28 cellular contexts compared by ENCODE assay signal in genomic region chr6:168538892-168539811, GRCh38.
DNase-seq lines count a peak whose midpoint lies in the region; ATAC-seq, FAIRE-seq and TF ChIP-seq lines count a peak whose summit lies in the region.
"Had no signal": no experiment of that assay in that cellular context is flagged by ENCODE, and none has a peak within 500 bp of the region (broad histone marks: within the 10 kb centered on the region; RNA-seq: fewer than 3 reads in every experiment).

No MANE protein-coding gene starts in this region.

- POLR2A ChIA-PET in naive thymus-derived CD4-positive, alpha-beta T cell (lab: Charles Lee) = no interaction called here

- no peaks in the 10 kb centered on the region for H3K36me3 ChIP-seq in naive thymus-derived CD4-positive, alpha-beta T cell (ENCODE audit: control insufficient read depth in 2 of 3, insufficient read depth in 3 of 3, low read length in 3 of 3)
- H3K36me3 ChIP-seq in upper lobe of left lung = no peaks in the 10 kb centered on the region
- H3K36me3 ChIP-seq: breast epithelium, gastrocnemius medialis had no signal

- peak; percentile 51 for DNase-seq in activated effector memory CD4-positive, alpha-beta T cell treated with anti-CD3 and anti-CD28 coated beads, Interleukin-2, amount 50 U/mL, for 16 hours
- DNase-seq in activated effector memory CD4-positive, alpha-beta T cell treated with Interleukin-2 at 50 U/mL for 16 hours = no peak
- no peak for DNase-seq in naive thymus-derived CD4-positive, alpha-beta T cell
- DNase-seq in upper lobe of left lung = no peak
- DNase-seq in glomerular visceral epithelial cell (ENCODE audit: extremely low spot score) = no peak
- DNase-seq in frontal cortex (ENCODE audit: low spot score in 2 of 2) = no peak
- DNase-seq: 8988T; activated CD4-positive, alpha-beta T cell treated with anti-CD3 and anti-CD28 coated beads, Interleukin-2, amount 50 U/mL, for 4 hours; activated CD4-positive, CD25-positive, alpha-beta regulatory T cell; activated naive CD4-positive, alpha-beta T cell treated with anti-CD3 and anti-CD28 coated beads, Interleukin-2, amount 50 U/mL, for 16 hours; activated T-cell treated with anti-CD3 and anti-CD28 coated beads, Interleukin-2, amount 50 U/mL, for 72 hours; amniotic stem cell; CD4-positive, CD25-positive, alpha-beta regulatory T cell; effector memory CD8-positive, alpha-beta T cell; gastrocnemius medialis; mesenchymal stem cell; NCI-H1105; NCI-H2029 treated with DMSO at 0.1 percent for 48 hours; NCI-H82; occipital lobe; RPMI8226; T-helper 1 cell had no signal

- peaks cover 19% of the 10 kb centered on the region for H3K27me3 Mint-ChIP-seq in activated T-helper 17 cell treated with anti-CD3 and anti-CD28 coated beads, Interleukin-2, amount 50 U/mL, for 72 hours
- H3K27me3 Mint-ChIP-seq in naive thymus-derived CD4-positive, alpha-beta T cell = peaks cover 2 to 28% (median 15%) of the 10 kb centered on the region in 5 donors
- H3K27me3 Mint-ChIP-seq: CD4-positive, CD25-positive, alpha-beta regulatory T cell; IgD-negative memory B cell had no signal

- no peak overlapping the region for H3K4me3 ChIP-seq in naive thymus-derived CD4-positive, alpha-beta T cell (ENCODE audit: low read length)
- H3K4me3 ChIP-seq in upper lobe of left lung = no peak overlapping the region
- H3K4me3 ChIP-seq: breast epithelium, gastrocnemius medialis had no signal

- H3K27me3 ChIP-seq in naive thymus-derived CD4-positive, alpha-beta T cell (ENCODE audit: control insufficient read depth in 2 of 2, insufficient read depth in 2 of 2, low read length in 2 of 2) = no peaks in the 10 kb centered on the region
- no peaks in the 10 kb centered on the region for H3K27me3 ChIP-seq in upper lobe of left lung
- H3K27me3 ChIP-seq: breast epithelium, gastrocnemius medialis had no signal

- H3K36me3 Mint-ChIP-seq in activated T-helper 17 cell treated with anti-CD3 and anti-CD28 coated beads, Interleukin-2, amount 50 U/mL, for 72 hours (ENCODE audit: low read depth) = no peaks in the 10 kb centered on the region
- no peaks in the 10 kb centered on the region for H3K36me3 Mint-ChIP-seq in naive thymus-derived CD4-positive, alpha-beta T cell
- H3K36me3 Mint-ChIP-seq: CD4-positive, CD25-positive, alpha-beta regulatory T cell; IgD-negative memory B cell had no signal

- no peak overlapping the region for H3K27ac Mint-ChIP-seq in activated T-helper 17 cell treated with anti-CD3 and anti-CD28 coated beads, Interleukin-2, amount 50 U/mL, for 72 hours
- no peak overlapping the region for H3K27ac Mint-ChIP-seq in naive thymus-derived CD4-positive, alpha-beta T cell
- H3K27ac Mint-ChIP-seq: activated T-cell treated with anti-CD3 and anti-CD28 coated beads, Interleukin-2, amount 50 U/mL, for 72 hours; effector memory CD8-positive, alpha-beta T cell; IgD-negative memory B cell had no signal

- no peak overlapping the region for H3K27ac ChIP-seq in naive thymus-derived CD4-positive, alpha-beta T cell (ENCODE audit: low read depth, low read length)
- H3K27ac ChIP-seq in upper lobe of left lung = no peak overlapping the region

- FAIRE-seq in frontal cortex (lab: Jason Lieb, UNC) = no peak
- FAIRE-seq: colon, H54 had no signal

- H3K4me1 Mint-ChIP-seq in activated T-helper 17 cell treated with anti-CD3 and anti-CD28 coated beads, Interleukin-2, amount 50 U/mL, for 72 hours = no peaks in the 10 kb centered on the region
- no peaks in the 10 kb centered on the region for H3K4me1 Mint-ChIP-seq in naive thymus-derived CD4-positive, alpha-beta T cell
- H3K4me1 Mint-ChIP-seq: CD4-positive, CD25-positive, alpha-beta regulatory T cell; IgD-negative memory B cell had no signal

- H3K4me1 ChIP-seq in naive thymus-derived CD4-positive, alpha-beta T cell (ENCODE audit: control insufficient read depth in 2 of 2, insufficient read depth in 2 of 2, low read length in 2 of 2) = no peaks in the 10 kb centered on the region
- no peaks in the 10 kb centered on the region for H3K4me1 ChIP-seq in upper lobe of left lung
- H3K4me1 ChIP-seq: breast epithelium had no signal

- no peaks in the 10 kb centered on the region for H3K9me3 Mint-ChIP-seq in activated T-helper 17 cell treated with anti-CD3 and anti-CD28 coated beads, Interleukin-2, amount 50 U/mL, for 72 hours
- H3K9me3 Mint-ChIP-seq in naive thymus-derived CD4-positive, alpha-beta T cell = no peaks in the 10 kb centered on the region
- H3K9me3 Mint-ChIP-seq: activated T-cell treated with anti-CD3 and anti-CD28 coated beads, Interleukin-2, amount 50 U/mL, for 72 hours; CD4-positive, CD25-positive, alpha-beta regulatory T cell; effector memory CD8-positive, alpha-beta T cell; IgD-negative memory B cell had no signal

- ATAC-seq in activated T-helper 17 cell treated with anti-CD3 and anti-CD28 coated beads, Interleukin-2, amount 50 U/mL, for 72 hours (replicated peaks) = peak; percentile 19
- peak; percentile 23 for ATAC-seq in naive thymus-derived CD4-positive, alpha-beta T cell
- ATAC-seq in upper lobe of left lung (ENCODE audit: low FRiP score in 2 of 2) (peak; percentile 7 to 16), GM18505 (IDR thresholded peaks at IDR 0.05; ENCODE audit: unreplicated experiment) (no peak)
- ATAC-seq: activated T-cell treated with anti-CD3 and anti-CD28 coated beads, Interleukin-2, amount 50 U/mL, for 72 hours; effector memory CD8-positive, alpha-beta T cell; gastrocnemius medialis had no signal

- no peak for TF ChIP-seq POLR2A in upper lobe of left lung (IDR thresholded peaks at IDR 0.05)
- TF ChIP-seq POLR2A in GM18505 (IDR thresholded peaks at IDR 0.05; ENCODE audit: borderline replicate concordance, extremely low read depth, insufficient read depth, insufficient read length) = no peak

- intact Hi-C loops in naive thymus-derived CD4-positive, alpha-beta T cell (cut with micrococcal nuclease) = no loop called here

- no peak for TF ChIP-seq CTCF in upper lobe of left lung (IDR thresholded peaks at IDR 0.05)

- no peaks in the 10 kb centered on the region for H3K9me3 ChIP-seq in naive thymus-derived CD4-positive, alpha-beta T cell (ENCODE audit: control insufficient read depth in 2 of 3, low read length in 3 of 3)
- H3K9me3 ChIP-seq in upper lobe of left lung = no peaks in the 10 kb centered on the region
- H3K9me3 ChIP-seq: breast epithelium, gastrocnemius medialis had no signal

- no peak for TF ChIP-seq EP300 in upper lobe of left lung (IDR thresholded peaks at IDR 0.05)

- CTCF ChIA-PET in naive thymus-derived CD4-positive, alpha-beta T cell (lab: Charles Lee) = no interaction called here

- H3K4me3 Mint-ChIP-seq in activated T-helper 17 cell treated with anti-CD3 and anti-CD28 coated beads, Interleukin-2, amount 50 U/mL, for 72 hours = no peak overlapping the region
- H3K4me3 Mint-ChIP-seq in naive thymus-derived CD4-positive, alpha-beta T cell = no peak overlapping the region
- H3K4me3 Mint-ChIP-seq: activated T-cell treated with anti-CD3 and anti-CD28 coated beads, Interleukin-2, amount 50 U/mL, for 72 hours; CD4-positive, CD25-positive, alpha-beta regulatory T cell; effector memory CD8-positive, alpha-beta T cell; IgD-negative memory B cell had no signal

- WGBS in upper lobe of left lung, 2 donors = 76 to 77% methylated on average over 20 to 21 of the region's 21 CpGs
